20 cellular contexts compared by ENCODE assay signal in genomic region chr9:90343360-90343759, GRCh38.
DNase-seq lines count a peak whose midpoint lies in the region; ATAC-seq, FAIRE-seq and TF ChIP-seq lines count a peak whose summit lies in the region.
"Had no signal": no experiment of that assay in that cellular context is flagged by ENCODE, and none has a peak within 500 bp of the region (broad histone marks: within the 10 kb centered on the region; RNA-seq: fewer than 3 reads in every experiment).

No MANE protein-coding gene starts in this region.

- no peaks in the 10 kb centered on the region for H3K79me2 ChIP-seq in GM12878 (ENCODE audit: control insufficient read depth, insufficient read depth, low read length)

- no peak for TF ChIP-seq EP300 in GM12878 (IDR thresholded peaks at IDR 0.05; ENCODE audit: borderline replicate concordance in 1 of 2, control insufficient read depth in 1 of 2, low read depth in 2 of 2, low read length in 2 of 2)

- RAD21 ChIA-PET in GM12878 (lab: Charles Lee; ENCODE audit: unreplicated experiment), result no interaction called here

- H3K36me3 ChIP-seq in GM12878 (ENCODE audit: control insufficient read depth in 2 of 2, insufficient read depth in 2 of 2, low read length in 1 of 2) (no peaks in the 10 kb centered on the region), liver (ENCODE audit: control insufficient read depth in 4 of 4, insufficient read depth in 3 of 4, low read depth in 1 of 4, low read length in 3 of 4) (no peaks in the 10 kb centered on the region)

- H2AFZ ChIP-seq in GM12878 (ENCODE audit: control insufficient read depth, low read depth, low read length), result no peak overlapping the region

- H3K27ac ChIP-seq in GM12878 (ENCODE audit: control insufficient read depth, insufficient read depth), result no peak overlapping the region
- no peak overlapping the region for H3K27ac ChIP-seq in liver (ENCODE audit: low read depth in 1 of 2, low read length in 2 of 2)
- H3K27ac ChIP-seq: C4-2B had no signal

- H3K4me2 ChIP-seq in GM12878 (ENCODE audit: control insufficient read depth, insufficient read depth), result no peak overlapping the region

- FAIRE-seq in GM12878 (lab: Jason Lieb, UNC), result no peak
- FAIRE-seq: G401.6, GM18507 had no signal

- H3K27me3 ChIP-seq in GM12878 (replicated peaks in 1 of 2; ENCODE audit: control insufficient read depth in 2 of 2, insufficient read depth in 2 of 2, low read length in 1 of 2), result no peaks in the 10 kb centered on the region; a peak in 1 of 4 replicates
- H3K27me3 ChIP-seq in liver (ENCODE audit: control insufficient read depth in 4 of 4, insufficient read depth in 4 of 4, low read length in 3 of 4), result no peaks in the 10 kb centered on the region

- no peaks in the 10 kb centered on the region for H4K20me1 ChIP-seq in GM12878 (ENCODE audit: control insufficient read depth, insufficient read depth)

- intact Hi-C loops in GM12878 (cut with micrococcal nuclease; ENCODE audit: unreplicated experiment), result no loop called here
- intact Hi-C loops in posterior vena cava (cut with DNase I), result no loop called here

- WGBS in GM12878 (ENCODE audit: insufficient coverage, insufficient replicate concordance, low lambda C conversion rate, missing lambda C conversion rate), result 90% methylated on average over 3 of the region's 3 CpGs
- 75% methylated on average over 3 of the region's 3 CpGs for WGBS in liver

- H3K4me3 ChIP-seq in GM12878 (no peak overlapping the region), liver (ENCODE audit: low read depth in 1 of 3, low read length in 3 of 3) (no peak overlapping the region)

- no peak for TF ChIP-seq POLR2A in GM12878 (IDR thresholded peaks at IDR 0.05; ENCODE audit: low read depth, low read length)

- H3K4me1 ChIP-seq in GM12878 (ENCODE audit: control insufficient read depth, insufficient read depth, low read length), result no peaks in the 10 kb centered on the region
- H3K4me1 ChIP-seq in liver (ENCODE audit: control insufficient read depth in 4 of 4, insufficient read depth in 4 of 4, low read length in 3 of 4), result no peaks in the 10 kb centered on the region

- no TSS peak for BruUV-seq in GM12878 (replicated peaks; lab: Mats Ljungman, UMichigan)

- CTCF ChIA-PET in GM12878 (lab: Yijun Ruan, JAX), result interaction anchor here (1.4 kb wide), 1 partner anchor 25 kb away, joined by 3 read pairs; no protein-coding TSS in a partner anchor

- POLR2A ChIA-PET in GM12878 (lab: Charles Lee), result no interaction called here

- no peaks in the 10 kb centered on the region for H3K9me3 ChIP-seq in GM12878 (replicated peaks; ENCODE audit: control insufficient read depth, insufficient read depth, low read length)
- H3K9me3 ChIP-seq in liver (ENCODE audit: control insufficient read depth in 4 of 4, low read length in 3 of 4), result no peaks in the 10 kb centered on the region

- H3K9ac ChIP-seq in GM12878 (ENCODE audit: control insufficient read depth, insufficient read depth, low read length) (no peak overlapping the region), liver (ENCODE audit: low read depth in 1 of 2, low read length in 2 of 2) (no peak overlapping the region)

- DNase-seq in EL (peak; percentile 1), NCI-H2029 (lab: John Stamatoyannopoulos, UW) (peak; percentile 29), GM12878 (ENCODE audit: low read depth, low spot score) (no peak), NCI-H2227 (lab: John Stamatoyannopoulos, UW; ENCODE audit: unreplicated experiment) (no peak), posterior vena cava (ENCODE audit: low spot score) (no peak)
- DNase-seq in stimulated activated CD4-positive, alpha-beta T cell treated with anti-CD3 and anti-CD28 coated beads, Interleukin-15, amount 100 ng/mL, for 24 hours, result no peak
- DNase-seq: aorta; GOT3; head of caudate nucleus; naive thymus-derived CD8-positive, alpha-beta T cell; NCI-H446; right cardiac atrium; Right ventricle myocardium superior; T-helper 9 cell had no signal

- SMC1A ChIA-PET in GM12878 (lab: Charles Lee; ENCODE audit: uncharacterized antibody, unreplicated experiment), result no interaction called here

- TF ChIP-seq CTCF in GM12878 (IDR thresholded peaks at IDR 0.05 in 2 of 3, conservative IDR thresholded peaks at IDR 0.05 in 1 of 3; ENCODE audit: control insufficient read depth in 2 of 3, extremely low read depth in 1 of 3, insufficient read depth in 1 of 3, low read depth in 3 of 3, low read length in 3 of 3), result no peak
- TF ChIP-seq CTCF in liver (IDR thresholded peaks at IDR 0.05; ENCODE audit: low read depth, low read length, missing input control), result no peak

- TF ChIP-seq RAD21 in GM12878 (IDR thresholded peaks at IDR 0.05; ENCODE audit: insufficient read depth, low read depth, low read length), result no peak
- TF ChIP-seq RAD21 in liver (IDR thresholded peaks at IDR 0.05), result no peak

- in situ Hi-C loops in GM12878 (cut with MboI), result no loop called here

- ATAC-seq in GM12878 (no peak), GM18907 (IDR thresholded peaks at IDR 0.05; ENCODE audit: unreplicated experiment) (no peak)
- ATAC-seq: left lobe of liver; naive thymus-derived CD8-positive, alpha-beta T cell; right cardiac atrium had no signal

TF ChIP-seq in GM12878, 131 proteins besides CTCF, POLR2A, EP300 and RAD21 (continues in another document):
- no peak for TF ChIP-seq CHD2 (IDR thresholded peaks at IDR 0.05; ENCODE audit: borderline replicate concordance, low read depth, low read length)
- TF ChIP-seq HDAC2 (IDR thresholded peaks at IDR 0.05), result no peak
- no peak for TF ChIP-seq NFIC (IDR thresholded peaks at IDR 0.05; ENCODE audit: low read depth, low read length)
- TF ChIP-seq REST (IDR thresholded peaks at IDR 0.05; ENCODE audit: low read depth, low read length), result peak; percentile 79
- no peak for TF ChIP-seq STAT1 (conservative IDR thresholded peaks at IDR 0.05)
- TF ChIP-seq BACH1 (IDR thresholded peaks at IDR 0.05; ENCODE audit: borderline replicate concordance), result no peak

TF ChIP-seq in liver, 16 proteins besides CTCF, POLR2A, EP300 and RAD21:
- no peak for TF ChIP-seq EGR1 (IDR thresholded peaks at IDR 0.05; ENCODE audit: low read depth in 2 of 2)
- TF ChIP-seq JUND (IDR thresholded peaks at IDR 0.05), result no peak
- peak; percentile 97 for TF ChIP-seq REST (IDR thresholded peaks at IDR 0.05)

Comparison
In these comparisons a context has a peak if more than half of its experiments do, and no peak if none do; other contexts are left out.
1. DNase-seq: peak in EL (single experiment) and NCI-H2029 (single experiment); none in GM12878 (single experiment), stimulated activated CD4-positive, alpha-beta T cell treated with anti-CD3 and anti-CD28 coated beads, Interleukin-15, amount 100 ng/mL, for 24 hours (single experiment), NCI-H2227 (single experiment) and posterior vena cava (single experiment).